In the genomic region with DNA sequence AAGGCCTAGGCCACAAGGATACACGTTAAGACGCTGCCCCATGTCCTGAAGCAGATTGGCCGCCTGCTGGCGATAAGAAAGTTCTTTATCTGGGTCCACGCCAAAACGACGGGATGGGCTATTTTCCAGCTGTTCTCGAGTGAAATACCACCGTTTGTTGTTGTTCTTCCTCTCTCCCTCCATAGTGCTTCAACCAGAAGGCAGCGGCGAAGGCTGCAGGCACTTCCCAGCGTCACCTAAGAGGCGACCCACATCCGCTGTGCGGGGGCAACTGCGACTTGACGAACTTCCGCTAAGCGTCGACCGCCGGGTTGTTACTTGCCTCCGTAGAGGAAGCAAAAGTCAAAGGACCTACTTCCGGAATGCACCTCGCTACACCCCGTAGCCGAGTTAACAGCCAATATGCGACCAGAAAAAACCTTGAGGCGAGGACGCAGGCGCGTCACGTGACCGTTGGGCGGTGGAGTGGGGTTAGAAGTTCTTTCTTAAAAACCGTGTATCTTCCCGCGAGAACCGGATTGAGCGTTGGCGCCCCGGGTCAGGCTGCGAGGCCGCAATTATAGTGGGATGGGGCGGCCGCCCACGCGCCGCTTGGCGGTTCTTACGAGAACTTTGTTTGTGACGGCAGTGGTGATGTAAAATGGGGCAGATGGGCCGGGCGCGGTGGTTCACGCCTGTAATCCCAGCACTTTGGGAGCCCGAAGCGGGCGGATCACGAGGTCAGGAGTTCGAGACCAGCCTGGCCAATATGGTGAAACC, we compare ENCODE assay signal across 8 cellular contexts. TPM values are rescaled to one million over a fixed set of nuclear protein-coding genes. Genes with fewer than 3 reads are reported as not detected.
DNase-seq lines count a peak whose midpoint lies in the region; ATAC-seq, FAIRE-seq and TF ChIP-seq lines count a peak whose summit lies in the region.

A gene (minus strand): TSS at position 215 of the 759 bp plus-strand sequence. CDS start 32 bp downstream, at position 183.

- ATAC-seq in CD4-positive, alpha-beta T cell (ENCODE audit: poor library complexity), result peak; percentile 87
- peak; percentile 98 for ATAC-seq in GM19438 (IDR thresholded peaks at IDR 0.05; ENCODE audit: low read depth, unreplicated experiment)
- ATAC-seq in HG03575 (IDR thresholded peaks at IDR 0.05; ENCODE audit: extremely low read depth, insufficient number of reproducible peaks, low FRiP score, unreplicated experiment), result peak; percentile 91
- ATAC-seq in HepG2, result peak; percentile 98

- TF ChIP-seq RAD21 in HepG2 (CRISPR knock-in tag; IDR thresholded peaks at IDR 0.05), result no peak; the same call in none of the 2 replicates

- POLR2A ChIA-PET in CD4-positive, alpha-beta T cell (lab: Charles Lee), result interaction anchor here (0.9 to 3.6 kb wide), 8 partner anchors 21 to 517 kb away, joined by 3 to 30 read pairs (median 3); a partner anchor contains a TSS
- POLR2A ChIA-PET in HepG2 (lab: Yijun Ruan, JAX), result interaction anchor here (1.4 kb wide), 1 partner anchor 34 kb away, joined by 8 read pairs; a partner anchor contains a TSS

- TF ChIP-seq CTCF in CD4-positive, alpha-beta T cell (IDR thresholded peaks at IDR 0.05), result no peak
- TF ChIP-seq CTCF in HepG2 (CRISPR knock-in tag; IDR thresholded peaks at IDR 0.05), result peak; percentile 28

- H3K4me1 Mint-ChIP-seq in CD4-positive, alpha-beta T cell (ENCODE audit: low read depth), result peaks cover 41% of the 10 kb centered on the region

- peak; percentile 77 to 92 for TF ChIP-seq POLR2A in HepG2 (IDR thresholded peaks at IDR 0.05; ENCODE audit: insufficient read depth in 1 of 2, low read depth in 2 of 2, low read length in 2 of 2)

- H3K4me1 ChIP-seq in HepG2 (ENCODE audit: insufficient read depth, low read length), result peaks cover 22% of the 10 kb centered on the region

- CTCF ChIA-PET in CD4-positive, alpha-beta T cell (lab: Charles Lee), result no interaction called here
- CTCF ChIA-PET in HepG2 (lab: Yijun Ruan, JAX; ENCODE audit: low intra/inter-chr PET ratio, low total read pairs), result no interaction called here

- in situ Hi-C loops in HepG2 (cut with HindIII; ENCODE audit: extremely low pct_ligation_motif_present, low pct_unique_long_range_greater_than_20kb), result no loop called here

- FAIRE-seq in HepG2 (lab: Jason Lieb, UNC), result peak; percentile 99

- H3K27me3 Mint-ChIP-seq in CD4-positive, alpha-beta T cell, result no peaks in the 10 kb centered on the region

- peaks cover 19% of the 10 kb centered on the region for H4K20me1 ChIP-seq in HepG2 (ENCODE audit: insufficient read depth, low read length)

- no TSS peak for BruUV-seq in HepG2 (replicated peaks; lab: Mats Ljungman, UMichigan)

- intact Hi-C loops in CD4-positive, alpha-beta T cell (cut with DNase I, micrococcal nuclease), result loop anchor here (1.0 to 5.0 kb wide), 3 partner anchors 34 to 1311 kb away; a partner anchor contains a TSS
- intact Hi-C loops in HepG2 (cut with micrococcal nuclease; ENCODE audit: unreplicated experiment), result loop anchor here (1.0 kb wide), 1 partner anchor 34 kb away; a partner anchor contains a TSS

- no peak within 1 kb of the TSS for H2AFZ ChIP-seq in HepG2 (ENCODE audit: low read length)

- no peaks in the 10 kb centered on the region for H3K27me3 ChIP-seq in CD4-positive, alpha-beta T cell (ENCODE audit: control insufficient read depth, insufficient read depth, low read length)
- peaks cover 0 to 4% of the 10 kb centered on the region in 2 experiments; a peak in 1 of 5 replicates for H3K27me3 ChIP-seq in HepG2 (ENCODE audit: control insufficient read depth in 1 of 2, insufficient read depth in 2 of 2, low read length in 2 of 2)

- peak within 1 kb of the TSS; percentile 84 to 96 (median 89) for H3K4me3 ChIP-seq in HepG2 (replicated peaks in 1 of 3; ENCODE audit: insufficient read depth in 1 of 3, low read depth in 2 of 3, low read length in 3 of 3)

- H3K9me3 ChIP-seq in CD4-positive, alpha-beta T cell (ENCODE audit: control insufficient read depth, low read length), result peaks cover 8% of the 10 kb centered on the region
- peaks cover 18% of the 10 kb centered on the region for H3K9me3 ChIP-seq in HepG2 (ENCODE audit: low read length)

- WGBS in HepG2 (ENCODE audit: low lambda C conversion rate), result under 1% methylated on average over 53 of the region's 61 CpGs

- peaks cover 50% of the 10 kb centered on the region for H3K36me3 Mint-ChIP-seq in CD4-positive, alpha-beta T cell (ENCODE audit: low read depth)

- peaks cover 41% of the 10 kb centered on the region for H3K79me2 ChIP-seq in HepG2 (ENCODE audit: insufficient read depth, low read length)

- H3K4me3 Mint-ChIP-seq in CD4-positive, alpha-beta T cell, result peak within 1 kb of the TSS; percentile 88

- peak within 1 kb of the TSS; percentile 98 for H3K9ac ChIP-seq in HepG2 (ENCODE audit: insufficient read depth, low read depth, low read length)

- peak; percentile 94 to 99 (median 97) for DNase-seq in CD4-positive, alpha-beta T cell
- DNase-seq in NCI-H82 (lab: John Stamatoyannopoulos, UW) (peak; percentile 100), dermis blood vessel endothelial cell (peak; percentile 100), HepG2 (ENCODE audit: low spot score) (peak; percentile 100)
- peak; percentile 99 for DNase-seq in activated CD4-positive, alpha-beta T cell treated with anti-CD3 and anti-CD28 coated beads, Interleukin-2, amount 50 U/mL, for 48 hours
- DNase-seq in stimulated activated CD4-positive, alpha-beta T cell treated with anti-CD3 and anti-CD28 coated beads, Interleukin-4, amount 100 ng/mL, for 1 hour, result peak; percentile 98

- peak within 1 kb of the TSS; percentile 97 for H3K27ac ChIP-seq in CD4-positive, alpha-beta T cell (ENCODE audit: low read depth, low read length)
- H3K27ac ChIP-seq in HepG2 (ENCODE audit: extremely low read length, insufficient read depth, low read length), result peak within 1 kb of the TSS; percentile 96

- peaks cover 9% of the 10 kb centered on the region for H3K9me3 Mint-ChIP-seq in CD4-positive, alpha-beta T cell

- peak within 1 kb of the TSS; percentile 91 for H3K27ac Mint-ChIP-seq in CD4-positive, alpha-beta T cell

- peak within 1 kb of the TSS; percentile 81 for H3K4me2 ChIP-seq in HepG2 (ENCODE audit: low read depth, low read length)

- TF ChIP-seq EP300 in HepG2 (IDR thresholded peaks at IDR 0.05; ENCODE audit: low read depth in 2 of 2, low read length in 2 of 2) (peak; percentile 27 to 40; a peak in 1 of 4 replicates), HepG2 (CRISPR knock-in tag; IDR thresholded peaks at IDR 0.05; ENCODE audit: borderline replicate concordance) (no peak)

- H3K36me3 ChIP-seq in HepG2 (replicated peaks in 1 of 2; ENCODE audit: control insufficient read depth in 1 of 2, insufficient read depth in 2 of 2, low read length in 2 of 2), result peaks cover 0 to 4% of the 10 kb centered on the region in 2 experiments; a peak in 3 of 5 replicates

TF ChIP-seq in HepG2, 621 proteins besides CTCF, POLR2A, EP300 and RAD21 (continues in another document):
- TF ChIP-seq REXO4 (CRISPR knock-in tag; IDR thresholded peaks at IDR 0.05; ENCODE audit: borderline replicate concordance), result no peak
- no peak for TF ChIP-seq ZNF564 (CRISPR knock-in tag; IDR thresholded peaks at IDR 0.05)
- peak; percentile 21; the same call in 1 of the 2 replicates for TF ChIP-seq ZNF121 (CRISPR knock-in tag; IDR thresholded peaks at IDR 0.05)
- TF ChIP-seq ZNF354B (CRISPR knock-in tag; IDR thresholded peaks at IDR 0.05), result no peak
- TF ChIP-seq, protein P1, sequence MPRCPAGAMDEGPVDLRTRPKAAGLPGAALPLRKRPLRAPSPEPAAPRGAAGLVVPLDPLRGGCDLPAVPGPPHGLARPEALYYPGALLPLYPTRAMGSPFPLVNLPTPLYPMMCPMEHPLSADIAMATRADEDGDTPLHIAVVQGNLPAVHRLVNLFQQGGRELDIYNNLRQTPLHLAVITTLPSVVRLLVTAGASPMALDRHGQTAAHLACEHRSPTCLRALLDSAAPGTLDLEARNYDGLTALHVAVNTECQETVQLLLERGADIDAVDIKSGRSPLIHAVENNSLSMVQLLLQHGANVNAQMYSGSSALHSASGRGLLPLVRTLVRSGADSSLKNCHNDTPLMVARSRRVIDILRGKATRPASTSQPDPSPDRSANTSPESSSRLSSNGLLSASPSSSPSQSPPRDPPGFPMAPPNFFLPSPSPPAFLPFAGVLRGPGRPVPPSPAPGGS (CRISPR knock-in tag; IDR thresholded peaks at IDR 0.05), result peak; percentile 53; the same call in 1 of the 2 replicates
- TF ChIP-seq NONO (IDR thresholded peaks at IDR 0.05), result no peak
- peak; percentile 84 for TF ChIP-seq NONO (CRISPR knock-in tag; conservative IDR thresholded peaks at IDR 0.05)
- no peak; the same call in 1 of the 2 replicates for TF ChIP-seq POLR2AphosphoS2 (IDR thresholded peaks at IDR 0.05; ENCODE audit: low read depth, low read length)
- peak; percentile 74; the same call in 1 of the 2 replicates for TF ChIP-seq NRL (CRISPR knock-in tag; IDR thresholded peaks at IDR 0.05; ENCODE audit: borderline replicate concordance)
- TF ChIP-seq TEAD2 (CRISPR knock-in tag; IDR thresholded peaks at IDR 0.05), result no peak; the same call in 1 of the 2 replicates

RNA-seq across cellular contexts. Expression of the gene that starts here (rescaled TPM):
- 100 to 1,000 TPM; 150 TPM for total RNA-seq in CD4-positive, alpha-beta T cell
- total RNA-seq in dermis blood vessel endothelial cell (25.9 and 28.3 TPM in 2 replicates), HepG2 (2016; rRNA removed; fragmentation: Illumina TruSeq; extraction: Trizol) (26.8 and 28.2 TPM in 2 replicates)
- total RNA-seq in HepG2 (2016; cell fraction: cytosol; rRNA removed; fragmentation: Illumina TruSeq; extraction: Trizol; ENCODE audit: low read depth), result 1.8 and 2.3 TPM in 2 replicates
- total RNA-seq in HepG2 (2016; cell fraction: insoluble cytoplasmic fraction; rRNA removed; fragmentation: Illumina TruSeq; extraction: Trizol), result 26.7 and 27.8 TPM in 2 replicates
- total RNA-seq in HepG2 (2016; cell fraction: membrane; rRNA removed; fragmentation: Illumina TruSeq; extraction: Trizol), result 7.3 and 8.1 TPM in 2 replicates
- total RNA-seq in HepG2 (2016; cell fraction: nucleus; rRNA removed; fragmentation: Illumina TruSeq; extraction: Trizol), result 37.9 and 44.9 TPM in 2 replicates
- polyA plus RNA-seq in HepG2 (2011; rRNA removed), result 15.3 and 18.0 TPM in 2 replicates
- 6.5 and 9.2 TPM in 2 replicates for polyA plus RNA-seq in HepG2 (2011; cell fraction: cytosol; rRNA removed)
- polyA plus RNA-seq in HepG2 (2011; cell fraction: nucleus; rRNA removed), result 22.2 and 26.3 TPM in 2 replicates
- polyA plus RNA-seq in HepG2 (2012), result 8.8 and 11.3 TPM in 2 replicates
- polyA plus RNA-seq in HepG2 (2016; cell fraction: cytosol; fragmentation: Illumina TruSeq; extraction: Trizol; ENCODE audit: low read depth), result 0.57 and 0.90 TPM in 2 replicates
- 6.8 and 7.5 TPM in 2 replicates for polyA plus RNA-seq in HepG2 (2016; cell fraction: insoluble cytoplasmic fraction; fragmentation: Illumina TruSeq; extraction: Trizol; ENCODE audit: low read depth)
- polyA plus RNA-seq in HepG2 (2016; cell fraction: membrane; fragmentation: Illumina TruSeq; extraction: Trizol; ENCODE audit: low read depth), result 1.6 and 2.0 TPM in 2 replicates
- 36.1 and 37.6 TPM in 2 replicates for polyA plus RNA-seq in HepG2 (2016; cell fraction: nucleus; fragmentation: Illumina TruSeq; extraction: Trizol; ENCODE audit: insufficient read depth, low read depth)
- polyA minus RNA-seq in HepG2 (2011; rRNA and poly(A)+ RNA removed; ENCODE audit: low replicate concordance), result 28.4 and 91.5 TPM in 2 replicates
- 20.2 and 20.4 TPM in 2 replicates for polyA minus RNA-seq in HepG2 (2011; cell fraction: cytosol; rRNA and poly(A)+ RNA removed)
- polyA minus RNA-seq in HepG2 (2011; cell fraction: nucleus; rRNA and poly(A)+ RNA removed), result 43.1 and 62.9 TPM in 2 replicates

Comparison
In these comparisons a context has a peak if more than half of its experiments do, and no peak if none do; other contexts are left out.
1. Peak in every context shown above with its lines: DNase-seq, ATAC-seq, H3K4me3 ChIP-seq and H3K27ac ChIP-seq.